13 cellular contexts compared by ENCODE assay signal in the genomic region with DNA sequence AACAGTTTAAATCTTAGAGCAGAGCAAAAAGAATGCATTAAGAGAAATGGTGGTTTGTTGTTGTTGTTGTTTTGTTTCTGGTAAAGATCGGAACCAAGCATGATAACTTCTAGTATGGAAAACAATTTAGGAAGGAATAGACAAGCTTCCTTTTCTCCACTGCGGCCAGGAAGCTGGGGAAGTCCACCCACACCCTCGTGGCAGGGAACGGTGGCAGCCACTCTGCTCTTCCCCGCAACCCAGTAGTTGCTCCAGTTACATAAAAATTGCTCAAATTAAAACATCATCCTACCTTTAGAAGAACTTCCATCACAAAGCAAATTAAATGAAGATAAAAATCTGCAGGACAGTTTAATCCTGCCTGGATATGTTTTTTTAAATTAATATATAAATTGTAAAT.
DNase-seq lines count a peak whose midpoint lies in the region; ATAC-seq and TF ChIP-seq lines count a peak whose summit lies in the region.
"Had no signal": no experiment of that assay in that cellular context is flagged by ENCODE, and none has a peak within 500 bp of the region (broad histone marks: within the 10 kb centered on the region; RNA-seq: fewer than 3 reads in every experiment).

No MANE protein-coding gene starts in this region.

- H3K36me3 Mint-ChIP-seq in T-cell: no peaks in the 10 kb centered on the region
- peaks cover 0 to 1% (median 0%) of the 10 kb centered on the region in 5 donors for H3K36me3 Mint-ChIP-seq in naive thymus-derived CD4-positive, alpha-beta T cell
- H3K36me3 Mint-ChIP-seq in stimulated activated memory B cell treated with anti-CD40 and anti-IgM and Interleukin-4, amounts not matched to agents 10 μg/mL and 1 μg/mL and 100 μg/mL, for 72 hours: no peaks in the 10 kb centered on the region

- H3K4me3 Mint-ChIP-seq in T-cell: peak overlapping the region in 1 of 3 donors; percentile 73
- H3K4me3 Mint-ChIP-seq in naive thymus-derived CD4-positive, alpha-beta T cell: peak overlapping the region in 6 of 10 donors; percentile 2 to 64 (median 40)
- H3K4me3 Mint-ChIP-seq in stimulated activated memory B cell treated with anti-CD40 and anti-IgM and Interleukin-4, amounts not matched to agents 10 μg/mL and 1 μg/mL and 100 μg/mL, for 72 hours: no peak overlapping the region

- H3K9me3 Mint-ChIP-seq in T-cell: no peaks in the 10 kb centered on the region
- H3K9me3 Mint-ChIP-seq in naive thymus-derived CD4-positive, alpha-beta T cell: no peaks in the 10 kb centered on the region
- H3K9me3 Mint-ChIP-seq in stimulated activated memory B cell treated with anti-CD40 and anti-IgM and Interleukin-4, amounts not matched to agents 10 μg/mL and 1 μg/mL and 100 μg/mL, for 72 hours: no peaks in the 10 kb centered on the region

- peak overlapping the region in 1 of 4 donors; percentile 14 for H3K4me3 ChIP-seq in esophagus muscularis mucosa
- H3K4me3 ChIP-seq in naive thymus-derived CD4-positive, alpha-beta T cell (ENCODE audit: low read length): no peak overlapping the region
- no peak overlapping the region for H3K4me3 ChIP-seq in tibial nerve

- TF ChIP-seq CTCF in esophagus muscularis mucosa (IDR thresholded peaks at IDR 0.05) (no peak), tibial nerve (IDR thresholded peaks at IDR 0.05) (no peak)

- H3K36me3 ChIP-seq in esophagus muscularis mucosa (no peaks in the 10 kb centered on the region), tibial nerve (no peaks in the 10 kb centered on the region)
- no peaks in the 10 kb centered on the region for H3K36me3 ChIP-seq in naive thymus-derived CD4-positive, alpha-beta T cell (ENCODE audit: control insufficient read depth in 2 of 3, insufficient read depth in 3 of 3, low read length in 3 of 3)
- H3K36me3 ChIP-seq: WERI-Rb-1 had no signal

- TF ChIP-seq EP300 in esophagus muscularis mucosa (IDR thresholded peaks at IDR 0.05) (no peak), tibial nerve (IDR thresholded peaks at IDR 0.05) (no peak)

- H3K27me3 ChIP-seq in esophagus muscularis mucosa (no peaks in the 10 kb centered on the region), tibial nerve (no peaks in the 10 kb centered on the region)
- H3K27me3 ChIP-seq in naive thymus-derived CD4-positive, alpha-beta T cell (ENCODE audit: control insufficient read depth in 2 of 2, insufficient read depth in 2 of 2, low read length in 2 of 2): no peaks in the 10 kb centered on the region

- no peak for ATAC-seq in T-cell (replicated peaks in 1 of 4)
- ATAC-seq in naive thymus-derived CD4-positive, alpha-beta T cell: no peak
- ATAC-seq in GM19324 (IDR thresholded peaks at IDR 0.05; ENCODE audit: low FRiP score, unreplicated experiment): no peak
- ATAC-seq in GM21737 (IDR thresholded peaks at IDR 0.05; ENCODE audit: unreplicated experiment): no peak
- no peak for ATAC-seq in stimulated activated memory B cell treated with anti-CD40 and anti-IgM and Interleukin-4, amounts not matched to agents 10 μg/mL and 1 μg/mL and 100 μg/mL, for 72 hours

- WGBS in esophagus muscularis mucosa: 48% methylated on average over 5 of the region's 5 CpGs
- 17 to 26% methylated on average over 5 of the region's 5 CpGs for WGBS in tibial nerve, 2 donors

- H3K27ac ChIP-seq in esophagus muscularis mucosa (replicated peaks in 1 of 4) (peak overlapping the region; percentile 55 to 73 (median 64)), tibial nerve (peak overlapping the region in 3 of 4 donors; percentile 36 to 81 (median 72))
- H3K27ac ChIP-seq in naive thymus-derived CD4-positive, alpha-beta T cell (ENCODE audit: low read depth, low read length): no peak overlapping the region
- H3K27ac ChIP-seq: WERI-Rb-1 had no signal

- no peaks in the 10 kb centered on the region for H3K9me3 ChIP-seq in esophagus muscularis mucosa
- no peaks in the 10 kb centered on the region for H3K9me3 ChIP-seq in naive thymus-derived CD4-positive, alpha-beta T cell (ENCODE audit: control insufficient read depth in 2 of 3, low read length in 3 of 3)
- no peaks in the 10 kb centered on the region for H3K9me3 ChIP-seq in tibial nerve

- H3K27ac Mint-ChIP-seq in T-cell: peak overlapping the region; percentile 25 to 54
- peak overlapping the region in 5 of 9 donors; percentile 37 to 82 (median 44) for H3K27ac Mint-ChIP-seq in naive thymus-derived CD4-positive, alpha-beta T cell
- no peak overlapping the region for H3K27ac Mint-ChIP-seq in stimulated activated memory B cell treated with anti-CD40 and anti-IgM and Interleukin-4, amounts not matched to agents 10 μg/mL and 1 μg/mL and 100 μg/mL, for 72 hours

- H3K27me3 Mint-ChIP-seq in T-cell: no peaks in the 10 kb centered on the region
- no peaks in the 10 kb centered on the region for H3K27me3 Mint-ChIP-seq in naive thymus-derived CD4-positive, alpha-beta T cell
- no peaks in the 10 kb centered on the region for H3K27me3 Mint-ChIP-seq in stimulated activated memory B cell treated with anti-CD40 and anti-IgM and Interleukin-4, amounts not matched to agents 10 μg/mL and 1 μg/mL and 100 μg/mL, for 72 hours

- DNase-seq in T-cell (no peak), esophagus muscularis mucosa (ENCODE audit: extremely low spot score) (no peak), tibial nerve (ENCODE audit: low spot score in 2 of 2) (no peak)
- no peak for DNase-seq in naive thymus-derived CD4-positive, alpha-beta T cell
- DNase-seq: activated CD8-positive, alpha-beta memory T cell treated with anti-CD3 and anti-CD28 coated beads, Interleukin-2, amount 50 U/mL, for 48 hours; Calu3; effector memory CD4-positive, alpha-beta T cell; NCI-H187; SHP77; WERI-Rb-1 had no signal

- peaks cover 81 to 100% (median 93%) of the 10 kb centered on the region in 4 donors for H3K4me1 ChIP-seq in esophagus muscularis mucosa
- H3K4me1 ChIP-seq in naive thymus-derived CD4-positive, alpha-beta T cell (ENCODE audit: control insufficient read depth in 2 of 2, insufficient read depth in 2 of 2, low read length in 2 of 2): peaks cover 24 to 61% of the 10 kb centered on the region in 2 donors
- peaks cover 0 to 82% (median 64%) of the 10 kb centered on the region in 4 donors for H3K4me1 ChIP-seq in tibial nerve

- intact Hi-C loops in esophagus muscularis mucosa (cut with DNase I): no loop called here
- intact Hi-C loops in naive thymus-derived CD4-positive, alpha-beta T cell (cut with micrococcal nuclease): no loop called here

- peaks cover 91 to 94% (median 92%) of the 10 kb centered on the region in 3 donors for H3K4me1 Mint-ChIP-seq in T-cell
- peaks cover 59 to 98% (median 82%) of the 10 kb centered on the region in 7 donors for H3K4me1 Mint-ChIP-seq in naive thymus-derived CD4-positive, alpha-beta T cell
- H3K4me1 Mint-ChIP-seq in stimulated activated memory B cell treated with anti-CD40 and anti-IgM and Interleukin-4, amounts not matched to agents 10 μg/mL and 1 μg/mL and 100 μg/mL, for 72 hours: peaks cover 42% of the 10 kb centered on the region

- no peak for TF ChIP-seq POLR2A in esophagus muscularis mucosa (IDR thresholded peaks at IDR 0.05; ENCODE audit: low read depth)
- TF ChIP-seq POLR2A in tibial nerve (IDR thresholded peaks at IDR 0.05): no peak

- CTCF ChIA-PET in T-cell (lab: Charles Lee): interaction anchor here in 1 of 2 donors (0.8 to 1.1 kb wide), 2 partner anchors 10 to 613 kb away, joined by 3 read pairs; no protein-coding TSS in a partner anchor
- CTCF ChIA-PET in naive thymus-derived CD4-positive, alpha-beta T cell (lab: Charles Lee): no interaction called here

- POLR2A ChIA-PET in T-cell (lab: Charles Lee): interaction anchor here in 1 of 2 donors (0.7 kb wide), 1 partner anchor 96 kb away, joined by 3 read pairs; no protein-coding TSS in a partner anchor
- POLR2A ChIA-PET in naive thymus-derived CD4-positive, alpha-beta T cell (lab: Charles Lee): interaction anchor here (1.4 kb wide), 1 partner anchor 26 kb away, joined by 4 read pairs; no protein-coding TSS in a partner anchor
